17 cellular contexts compared by ENCODE assay signal in genomic region chr9:116546711-116547581, GRCh38.
A peak's percentile ranks its signal among the peaks of the same experiment; 100 is the strongest.
DNase-seq lines count a peak whose midpoint lies in the region; ATAC-seq and TF ChIP-seq lines count a peak whose summit lies in the region.
"Had no signal": no experiment of that assay in that cellular context is flagged by ENCODE, and none has a peak within 500 bp of the region (broad histone marks: within the 10 kb centered on the region; RNA-seq: fewer than 3 reads in every experiment).

No MANE protein-coding gene starts in this region.

- H3K9me3 Mint-ChIP-seq in activated naive CD4-positive, alpha-beta T cell treated with anti-CD3 and anti-CD28 coated beads, Interleukin-2, amount 10 ng/mL, durations not matched to agents 7 days and 5 days, result no peaks in the 10 kb centered on the region
- H3K9me3 Mint-ChIP-seq: neural progenitor cell; T-helper 2 cell treated with Interferon-gamma antibody and Interleukin-4, amounts not matched to agents 5 μg/mL and 100 μg/mL, for 36 hours had no signal

- DNase-seq in SIG-M5 treated with dmso at 0.1 percent for 504 hours (lab: John Stamatoyannopoulos, UW; ENCODE audit: unreplicated experiment) (peak; percentile 2), SIG-M5 (lab: John Stamatoyannopoulos, UW) (no peak), amniotic stem cell (lab: John Stamatoyannopoulos, UW) (peak; percentile 13), hepatocyte (ENCODE audit: low spot score) (peak; percentile 50), spleen (no peak)
- DNase-seq in activated naive CD4-positive, alpha-beta T cell treated with anti-CD3 and anti-CD28 coated beads, Interleukin-2, amount 10 ng/mL, durations not matched to agents 7 days and 5 days, result no peak
- DNase-seq in activated CD8-positive, alpha-beta memory T cell treated with anti-CD3 and anti-CD28 coated beads, Interleukin-2, amount 50 U/mL, for 4 hours, result no peak
- DNase-seq: 8988T; activated CD4-positive, alpha-beta T cell treated with anti-CD3 and anti-CD28 coated beads, Interleukin-2, amount 50 U/mL, for 1 hour; NCI-H1092; NCI-H345 had no signal

- no peaks in the 10 kb centered on the region for H3K36me3 ChIP-seq in hepatocyte (replicated peaks; ENCODE audit: insufficient read depth, low read depth)
- no peaks in the 10 kb centered on the region for H3K36me3 ChIP-seq in spleen
- H3K36me3 ChIP-seq: cardiac muscle cell, neural progenitor cell had no signal

- TF ChIP-seq CTCF in hepatocyte (IDR thresholded peaks at IDR 0.05; ENCODE audit: poor library complexity), result no peak
- TF ChIP-seq CTCF in spleen (IDR thresholded peaks at IDR 0.05 in 8 of 11, conservative IDR thresholded peaks at IDR 0.05 in 3 of 11), result no peak

- H3K27me3 ChIP-seq in hepatocyte, result no peaks in the 10 kb centered on the region
- H3K27me3 ChIP-seq in spleen (replicated peaks in 1 of 7), result no peaks in the 10 kb centered on the region
- H3K27me3 ChIP-seq: cardiac muscle cell, neural progenitor cell had no signal

- H3K27ac ChIP-seq in hepatocyte (peak overlapping the region; percentile 70), spleen (no peak overlapping the region)
- H3K27ac ChIP-seq: cardiac muscle cell, HL-60, neural progenitor cell had no signal

- H3K4me3 ChIP-seq in hepatocyte (no peak overlapping the region), spleen (no peak overlapping the region)
- H3K4me3 ChIP-seq: cardiac muscle cell, lung, neural progenitor cell had no signal

- peaks cover 2% of the 10 kb centered on the region for H3K4me1 Mint-ChIP-seq in activated naive CD4-positive, alpha-beta T cell treated with anti-CD3 and anti-CD28 coated beads, Interleukin-2, amount 10 ng/mL, durations not matched to agents 7 days and 5 days

- H3K4me2 ChIP-seq in hepatocyte, result no peak overlapping the region
- H3K4me2 ChIP-seq: neural progenitor cell had no signal

- no peak overlapping the region for H3K4me3 Mint-ChIP-seq in activated naive CD4-positive, alpha-beta T cell treated with anti-CD3 and anti-CD28 coated beads, Interleukin-2, amount 10 ng/mL, durations not matched to agents 7 days and 5 days
- H3K4me3 Mint-ChIP-seq: neural progenitor cell; T-helper 2 cell treated with Interferon-gamma antibody and Interleukin-4, amounts not matched to agents 5 μg/mL and 100 μg/mL, for 36 hours had no signal

- H3K9me2 ChIP-seq in hepatocyte (replicated peaks; ENCODE audit: insufficient read depth), result no peaks in the 10 kb centered on the region

- TF ChIP-seq POLR2A in spleen (IDR thresholded peaks at IDR 0.05), result no peak

- no peaks in the 10 kb centered on the region for H3K79me2 ChIP-seq in hepatocyte

- H3K4me1 ChIP-seq in hepatocyte (ENCODE audit: insufficient read depth) (peaks cover 30% of the 10 kb centered on the region), spleen (peaks cover 0 to 20% (median 0%) of the 10 kb centered on the region in 6 donors)
- H3K4me1 ChIP-seq: neural progenitor cell had no signal

- no peaks in the 10 kb centered on the region for H4K20me1 ChIP-seq in hepatocyte (ENCODE audit: insufficient read depth, poor library complexity, severe bottlenecking)

- WGBS in hepatocyte (ENCODE audit: low lambda C conversion rate, missing lambda C conversion rate), result 77% methylated on average over 7 of the region's 7 CpGs
- WGBS in spleen, 5 donors, result 88 to 90% (median 89%) methylated on average over 7 of the region's 7 CpGs

- CTCF ChIA-PET in activated naive CD4-positive, alpha-beta T cell treated with anti-CD3 and anti-CD28 coated beads, Interleukin-2, amount 10 ng/mL, durations not matched to agents 7 days and 5 days (lab: Charles Lee), result no interaction called here

- H3K36me3 Mint-ChIP-seq in activated naive CD4-positive, alpha-beta T cell treated with anti-CD3 and anti-CD28 coated beads, Interleukin-2, amount 10 ng/mL, durations not matched to agents 7 days and 5 days, result no peaks in the 10 kb centered on the region
- H3K36me3 Mint-ChIP-seq: neural progenitor cell had no signal

- no peak for ATAC-seq in GM21619 (IDR thresholded peaks at IDR 0.05; ENCODE audit: unreplicated experiment)

- H3K9me3 ChIP-seq in hepatocyte (ENCODE audit: low read depth) (no peaks in the 10 kb centered on the region), spleen (no peaks in the 10 kb centered on the region)

- H2AFZ ChIP-seq in hepatocyte, result no peak overlapping the region
- H2AFZ ChIP-seq: neural progenitor cell had no signal

- no peak overlapping the region for H3K27ac Mint-ChIP-seq in activated naive CD4-positive, alpha-beta T cell treated with anti-CD3 and anti-CD28 coated beads, Interleukin-2, amount 10 ng/mL, durations not matched to agents 7 days and 5 days
- H3K27ac Mint-ChIP-seq: neural progenitor cell; T-helper 2 cell treated with Interferon-gamma antibody and Interleukin-4, amounts not matched to agents 5 μg/mL and 100 μg/mL, for 36 hours had no signal

- no peaks in the 10 kb centered on the region for H3K27me3 Mint-ChIP-seq in activated naive CD4-positive, alpha-beta T cell treated with anti-CD3 and anti-CD28 coated beads, Interleukin-2, amount 10 ng/mL, durations not matched to agents 7 days and 5 days

- intact Hi-C loops in spleen (cut with DNase I; ENCODE audit: low total_unique reads), result no loop called here

Comparison
In these comparisons a context has a peak if more than half of its experiments do, and no peak if none do; other contexts are left out.
1. DNase-seq: peak in SIG-M5 treated with dmso at 0.1 percent for 504 hours (single experiment), amniotic stem cell (single experiment) and hepatocyte (single experiment); none in SIG-M5 (single experiment), activated naive CD4-positive, alpha-beta T cell treated with anti-CD3 and anti-CD28 coated beads, Interleukin-2, amount 10 ng/mL, durations not matched to agents 7 days and 5 days (single experiment), spleen (single experiment) and activated CD8-positive, alpha-beta memory T cell treated with anti-CD3 and anti-CD28 coated beads, Interleukin-2, amount 50 U/mL, for 4 hours (single experiment).